In genomic region chr13:102846261-102847015, GRCh38 we compare ENCODE assay signal across 8 cellular contexts. TPM values are rescaled to one million over a fixed set of nuclear protein-coding genes. Genes with fewer than 3 reads are reported as not detected.
A peak's percentile ranks its signal among the peaks of the same experiment; 100 is the strongest.
DNase-seq lines count a peak whose midpoint lies in the region; ATAC-seq and TF ChIP-seq lines count a peak whose summit lies in the region.

No MANE protein-coding gene starts in this region.

- ATAC-seq in GM19043 (IDR thresholded peaks at IDR 0.05; ENCODE audit: low read depth, unreplicated experiment) (peak; percentile 37), HG03280 (IDR thresholded peaks at IDR 0.05; ENCODE audit: unreplicated experiment) (peak; percentile 37)

- no peaks in the 10 kb centered on the region for H3K27me3 Mint-ChIP-seq in nephron (ENCODE audit: low read depth)
- H3K27me3 Mint-ChIP-seq in type B pancreatic cell: no peaks in the 10 kb centered on the region

- peak overlapping the region; percentile 81 to 95 (median 89) for H3K4me2 ChIP-seq in BLaER1 treated with 17β-estradiol and CSF1 and Interleukin-3, amounts not matched to agents 10 nM and 100 nM

- H3K36me3 ChIP-seq in BLaER1 treated with 17β-estradiol and CSF1 and Interleukin-3, amounts not matched to agents 10 nM and 100 nM: peaks cover 0 to 12% (median 7%) of the 10 kb centered on the region in 11 experiments; a peak in 6 of 22 replicates
- no peaks in the 10 kb centered on the region for H3K36me3 ChIP-seq in NT2/D1 (ENCODE audit: insufficient read depth, insufficient read length, low read length)

- peak overlapping the region; percentile 91 to 93 (median 91) for H3K4me3 Mint-ChIP-seq in nephron
- peak overlapping the region; percentile 96 for H3K4me3 Mint-ChIP-seq in type B pancreatic cell

- no peaks in the 10 kb centered on the region for H3K36me3 Mint-ChIP-seq in nephron (ENCODE audit: low read depth)
- H3K36me3 Mint-ChIP-seq in type B pancreatic cell: no peaks in the 10 kb centered on the region

- H3K4me3 ChIP-seq in BLaER1 treated with 17β-estradiol and CSF1 and Interleukin-3, amounts not matched to agents 10 nM and 100 nM: peak overlapping the region; percentile 81 to 99 (median 95)
- H3K4me3 ChIP-seq in NT2/D1 (ENCODE audit: insufficient read length, low read depth) (peak overlapping the region; percentile 73), fibroblast of mammary gland (ENCODE audit: control insufficient read depth, low read depth, low read length) (peak overlapping the region; percentile 90)

- TF ChIP-seq CTCF in fibroblast of mammary gland (conservative IDR thresholded peaks at IDR 0.05; ENCODE audit: control insufficient read depth, insufficient read depth, low read depth, low read length) (no peak), nephron (IDR thresholded peaks at IDR 0.05; ENCODE audit: unreplicated experiment in 3 of 3) (no peak), type B pancreatic cell (conservative IDR thresholded peaks at IDR 0.05) (no peak)

- H3K27ac Mint-ChIP-seq in nephron: peak overlapping the region; percentile 85 to 93 (median 92)
- H3K27ac Mint-ChIP-seq in type B pancreatic cell: peak overlapping the region; percentile 93

- H3K27me3 ChIP-seq in BLaER1 treated with 17β-estradiol and CSF1 and Interleukin-3, amounts not matched to agents 10 nM and 100 nM: no peaks in the 10 kb centered on the region
- H3K27me3 ChIP-seq in NT2/D1 (ENCODE audit: insufficient read depth, insufficient read length): no peaks in the 10 kb centered on the region

- no peaks in the 10 kb centered on the region for H3K9me3 Mint-ChIP-seq in nephron
- H3K9me3 Mint-ChIP-seq in type B pancreatic cell: no peaks in the 10 kb centered on the region

- DNase-seq in NT2/D1 (ENCODE audit: low read depth, low spot score) (no peak), fibroblast of mammary gland (ENCODE audit: low read depth) (peak; percentile 51), type B pancreatic cell (ENCODE audit: extremely low spot score, unreplicated experiment) (no peak)
- DNase-seq in activated T-cell treated with anti-CD3 and anti-CD28 coated beads, Interleukin-2, amount 50 U/mL, for 48 hours: peak; percentile 37 to 58

- H3K4me1 Mint-ChIP-seq in nephron (peaks cover 22% of the 10 kb centered on the region), type B pancreatic cell (ENCODE audit: unreplicated experiment) (peaks cover 12% of the 10 kb centered on the region)

- peak overlapping the region; percentile 87 to 99 (median 96) for H3K27ac ChIP-seq in BLaER1 treated with 17β-estradiol and CSF1 and Interleukin-3, amounts not matched to agents 10 nM and 100 nM

- peaks cover 20 to 41% (median 36%) of the 10 kb centered on the region in 10 experiments for H3K4me1 ChIP-seq in BLaER1 treated with 17β-estradiol and CSF1 and Interleukin-3, amounts not matched to agents 10 nM and 100 nM
- H3K4me1 ChIP-seq in NT2/D1 (ENCODE audit: insufficient read depth, insufficient read length): no peaks in the 10 kb centered on the region

- H4K20me1 ChIP-seq in BLaER1 treated with 17β-estradiol and CSF1 and Interleukin-3, amounts not matched to agents 10 nM and 100 nM: peaks cover 8 to 39% (median 16%) of the 10 kb centered on the region in 11 experiments; a peak in 16 of 22 replicates

- no peaks in the 10 kb centered on the region for H3K9me3 ChIP-seq in BLaER1 treated with 17β-estradiol and CSF1 and Interleukin-3, amounts not matched to agents 10 nM and 100 nM (replicated peaks in 1 of 11)
- no peaks in the 10 kb centered on the region for H3K9me3 ChIP-seq in NT2/D1 (ENCODE audit: insufficient read depth, low read length)

- H3K9ac ChIP-seq in BLaER1 treated with 17β-estradiol and CSF1 and Interleukin-3, amounts not matched to agents 10 nM and 100 nM: peak overlapping the region; percentile 91 to 99 (median 96)
- H3K9ac ChIP-seq in NT2/D1 (ENCODE audit: insufficient read length, low read depth): peak overlapping the region; percentile 81

RNA-seq across cellular contexts. Expression of gene ERCC5, which starts 0.6 kb away (rescaled TPM):
- 44.1 and 51.6 TPM in 2 replicates for total RNA-seq in type B pancreatic cell (ENCODE audit: low replicate concordance)

RNA-seq across cellular contexts. Expression of gene BIVM, which starts 47.5 kb away (rescaled TPM):
- total RNA-seq in type B pancreatic cell (ENCODE audit: low replicate concordance): 17.1 and 30.0 TPM in 2 replicates

RNA-seq across cellular contexts. Expression of gene POGLUT2, which starts 47.7 kb away (rescaled TPM):
- total RNA-seq in type B pancreatic cell (ENCODE audit: low replicate concordance): 8.1 and 28.5 TPM in 2 replicates

Comparison
In these comparisons a context has a peak if more than half of its experiments do, and no peak if none do; other contexts are left out.
1. DNase-seq: peak in activated T-cell treated with anti-CD3 and anti-CD28 coated beads, Interleukin-2, amount 50 U/mL, for 48 hours (2 of 2) and fibroblast of mammary gland (single experiment); none in NT2/D1 (single experiment) and type B pancreatic cell (single experiment).
2. Peak in every context shown above with its lines, with median percentiles within 50 percentile points of each other: H3K4me3 ChIP-seq.